ENCODE assay signal across 34 cellular contexts in the genomic region with DNA sequence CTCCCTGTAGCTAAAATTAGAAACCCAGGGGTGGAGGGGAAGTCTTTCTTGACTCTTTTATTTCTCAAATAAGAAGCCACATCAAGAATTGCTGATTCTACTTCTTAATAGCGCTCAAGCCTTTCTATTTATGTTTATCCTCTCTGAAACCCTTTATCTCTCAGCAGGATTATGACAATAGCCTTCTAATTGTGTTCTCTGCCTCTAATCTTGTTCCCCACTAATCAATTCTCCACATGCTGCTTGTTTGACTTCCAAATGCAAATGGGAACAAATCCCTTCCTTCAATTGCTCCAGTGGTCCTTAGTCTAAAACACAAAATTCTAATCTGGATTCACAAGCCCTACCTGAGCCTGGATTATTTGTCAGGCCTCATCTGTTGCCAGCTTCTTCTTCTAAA.
"Had no signal": no experiment of that assay in that cellular context is flagged by ENCODE, and none has a peak within 500 bp of the region (broad histone marks: within the 10 kb centered on the region; RNA-seq: fewer than 3 reads in every experiment).

No MANE protein-coding gene starts in this region.

- H3K27ac ChIP-seq: brain microvascular endothelial cell, epithelial cell of prostate, esophagus squamous epithelium, gastroesophageal sphincter, heart right ventricle had no signal

- H3K9me3 ChIP-seq: esophagus squamous epithelium had no signal

- H3K36me3 Mint-ChIP-seq: activated CD4-positive, alpha-beta memory T cell treated with anti-CD3 and anti-CD28 coated beads for 36 hours; activated CD8-positive, alpha-beta memory T cell treated with anti-CD3 and anti-CD28 coated beads, Interleukin-2, amount 10 ng/mL, durations not matched to agents 7 days and 5 days; activated naive CD4-positive, alpha-beta T cell treated with anti-CD3 and anti-CD28 coated beads, Interleukin-2, amount 10 ng/mL, durations not matched to agents 7 days and 5 days; activated naive CD8-positive, alpha-beta T cell; T-cell had no signal

- H3K9me3 Mint-ChIP-seq: activated CD4-positive, alpha-beta T cell treated with anti-CD3 and anti-CD28 coated beads, Interleukin-2, amount 10 ng/mL, durations not matched to agents 24 days and 14 days; activated T-helper 1 cell treated with anti-CD3 and anti-CD28 coated beads, Interleukin-12 subunit alpha, Interleukin-12 subunit beta, Interleukin-2, Interleukin-4 antibody, amounts not matched to agents 30 ng/mL and 10 ng/mL and 1 ng/mL, durations not matched to agents 14 hours and 24 hours and 36 hours; activated T-helper 2 cell treated with anti-CD3 and anti-CD28 coated beads, Interferon-gamma antibody, Interleukin-2, Interleukin-4, amounts not matched to agents 10 μg/mL and 5 μg/mL and 100 μg/mL, durations not matched to agents 14 hours and 24 hours and 36 hours; T-helper 2 cell treated with Interferon-gamma antibody and Interleukin-4, amounts not matched to agents 5 μg/mL and 100 μg/mL, for 36 hours had no signal

- H3K4me1 ChIP-seq: esophagus squamous epithelium, gastroesophageal sphincter, heart right ventricle had no signal

- H3K27ac Mint-ChIP-seq: activated CD4-positive, alpha-beta memory T cell treated with anti-CD3 and anti-CD28 coated beads for 36 hours; activated CD4-positive, alpha-beta T cell treated with anti-CD3 and anti-CD28 coated beads for 36 hours; activated CD4-positive, alpha-beta T cell treated with anti-CD3 and anti-CD28 coated beads, Interleukin-2, amount 10 ng/mL, durations not matched to agents 24 days and 14 days; activated CD8-positive, alpha-beta memory T cell treated with anti-CD3 and anti-CD28 coated beads, Interleukin-2, amount 10 ng/mL, durations not matched to agents 7 days and 5 days; activated CD8-positive, alpha-beta T cell treated with anti-CD3 and anti-CD28 coated beads, Interleukin-2, amount 10 ng/mL, durations not matched to agents 7 days and 5 days; activated naive CD4-positive, alpha-beta T cell treated with anti-CD3 and anti-CD28 coated beads, Interleukin-2, amount 10 ng/mL, durations not matched to agents 7 days and 5 days; activated naive CD8-positive, alpha-beta T cell; activated T-helper 1 cell treated with anti-CD3 and anti-CD28 coated beads, Interleukin-12 subunit alpha, Interleukin-12 subunit beta, Interleukin-2, Interleukin-4 antibody, amounts not matched to agents 30 ng/mL and 10 ng/mL and 1 ng/mL, durations not matched to agents 14 hours and 24 hours and 36 hours; activated T-helper 2 cell treated with anti-CD3 and anti-CD28 coated beads, Interferon-gamma antibody, Interleukin-2, Interleukin-4, amounts not matched to agents 10 μg/mL and 5 μg/mL and 100 μg/mL, durations not matched to agents 14 hours and 24 hours and 36 hours; T-cell; T-helper 17 cell; T-helper 2 cell treated with Interferon-gamma antibody and Interleukin-4, amounts not matched to agents 5 μg/mL and 100 μg/mL, for 36 hours had no signal

- H3K27me3 ChIP-seq: brain microvascular endothelial cell, esophagus squamous epithelium, gastroesophageal sphincter, heart right ventricle had no signal

- H3K4me3 Mint-ChIP-seq: activated CD4-positive, alpha-beta memory T cell treated with anti-CD3 and anti-CD28 coated beads for 36 hours; activated CD4-positive, alpha-beta T cell treated with anti-CD3 and anti-CD28 coated beads for 36 hours; activated CD4-positive, alpha-beta T cell treated with anti-CD3 and anti-CD28 coated beads, Interleukin-2, amount 10 ng/mL, durations not matched to agents 24 days and 14 days; activated CD8-positive, alpha-beta memory T cell treated with anti-CD3 and anti-CD28 coated beads, Interleukin-2, amount 10 ng/mL, durations not matched to agents 7 days and 5 days; activated CD8-positive, alpha-beta T cell treated with anti-CD3 and anti-CD28 coated beads, Interleukin-2, amount 10 ng/mL, durations not matched to agents 7 days and 5 days; activated naive CD4-positive, alpha-beta T cell treated with anti-CD3 and anti-CD28 coated beads, Interleukin-2, amount 10 ng/mL, durations not matched to agents 7 days and 5 days; activated naive CD8-positive, alpha-beta T cell; activated T-helper 1 cell treated with anti-CD3 and anti-CD28 coated beads, Interleukin-12 subunit alpha, Interleukin-12 subunit beta, Interleukin-2, Interleukin-4 antibody, amounts not matched to agents 30 ng/mL and 10 ng/mL and 1 ng/mL, durations not matched to agents 14 hours and 24 hours and 36 hours; T-cell; T-helper 17 cell; T-helper 2 cell treated with Interferon-gamma antibody and Interleukin-4, amounts not matched to agents 5 μg/mL and 100 μg/mL, for 36 hours had no signal

- H3K36me3 ChIP-seq: brain microvascular endothelial cell, esophagus squamous epithelium, gastroesophageal sphincter, heart right ventricle had no signal

- H3K4me3 ChIP-seq: esophagus squamous epithelium, gastroesophageal sphincter, heart right ventricle had no signal

- H3K27me3 Mint-ChIP-seq: activated CD4-positive, alpha-beta memory T cell treated with anti-CD3 and anti-CD28 coated beads for 36 hours; activated CD8-positive, alpha-beta memory T cell treated with anti-CD3 and anti-CD28 coated beads, Interleukin-2, amount 10 ng/mL, durations not matched to agents 7 days and 5 days; activated naive CD4-positive, alpha-beta T cell treated with anti-CD3 and anti-CD28 coated beads, Interleukin-2, amount 10 ng/mL, durations not matched to agents 7 days and 5 days; T-helper 17 cell had no signal

- ATAC-seq: activated CD4-positive, alpha-beta T cell treated with anti-CD3 and anti-CD28 coated beads for 36 hours; activated CD8-positive, alpha-beta memory T cell treated with anti-CD3 and anti-CD28 coated beads, Interleukin-2, amount 10 ng/mL, durations not matched to agents 7 days and 5 days; activated CD8-positive, alpha-beta T cell treated with anti-CD3 and anti-CD28 coated beads, Interleukin-2, amount 10 ng/mL, durations not matched to agents 7 days and 5 days; gastroesophageal sphincter; heart right ventricle; T-cell; T-helper 17 cell had no signal

- FAIRE-seq: astrocyte, colon, endometrium, endothelial cell of umbilical vein had no signal

- DNase-seq: activated CD4-positive, alpha-beta memory T cell treated with anti-CD3 and anti-CD28 coated beads for 36 hours; activated CD4-positive, alpha-beta T cell treated with anti-CD3 and anti-CD28 coated beads for 36 hours; activated CD4-positive, alpha-beta T cell treated with anti-CD3 and anti-CD28 coated beads, Interleukin-2, amount 10 ng/mL, durations not matched to agents 24 days and 14 days; activated CD4-positive, CD25-positive, alpha-beta regulatory T cell; activated CD4-positive, CD25-positive, alpha-beta regulatory T cell treated with anti-CD3 and anti-CD28 coated beads, Interleukin-2, amount 50 U/mL, for 72 hours; activated CD8-positive, alpha-beta memory T cell treated with anti-CD3 and anti-CD28 coated beads, Interleukin-2, amount 10 ng/mL, durations not matched to agents 7 days and 5 days; activated CD8-positive, alpha-beta memory T cell treated with anti-CD3 and anti-CD28 coated beads, Interleukin-2, amount 50 U/mL, for 4 hours; activated CD8-positive, alpha-beta T cell treated with anti-CD3 and anti-CD28 coated beads, Interleukin-2, amount 10 ng/mL, durations not matched to agents 7 days and 5 days; activated effector memory CD4-positive, alpha-beta T cell treated with anti-CD3 and anti-CD28 coated beads, Interleukin-2, amount 50 U/mL, for 16 hours; activated naive CD4-positive, alpha-beta T cell; activated naive CD4-positive, alpha-beta T cell treated with anti-CD3 and anti-CD28 coated beads, Interleukin-2, amount 10 ng/mL, durations not matched to agents 7 days and 5 days; activated T-cell treated with anti-CD3 and anti-CD28 coated beads, Interleukin-2, amount 50 U/mL, for 1 hour; activated T-cell treated with anti-CD3 and anti-CD28 coated beads, Interleukin-2, amount 50 U/mL, for 48 hours; amniotic stem cell; anterior cingulate cortex; brain microvascular endothelial cell; caudate nucleus; effector CD8-positive, alpha-beta T cell; esophagus squamous epithelium; foreskin melanocyte; heart right ventricle; T-cell; T-helper 17 cell; T1000 had no signal

- H3K4me1 Mint-ChIP-seq: activated CD4-positive, alpha-beta T cell treated with anti-CD3 and anti-CD28 coated beads for 36 hours; activated CD4-positive, alpha-beta T cell treated with anti-CD3 and anti-CD28 coated beads, Interleukin-2, amount 10 ng/mL, durations not matched to agents 24 days and 14 days; activated CD8-positive, alpha-beta memory T cell treated with anti-CD3 and anti-CD28 coated beads, Interleukin-2, amount 10 ng/mL, durations not matched to agents 7 days and 5 days; activated naive CD4-positive, alpha-beta T cell treated with anti-CD3 and anti-CD28 coated beads, Interleukin-2, amount 10 ng/mL, durations not matched to agents 7 days and 5 days; T-cell; T-helper 17 cell had no signal
